Comparison of ENCODE assay signal across 1 cellular context in the genomic region with DNA sequence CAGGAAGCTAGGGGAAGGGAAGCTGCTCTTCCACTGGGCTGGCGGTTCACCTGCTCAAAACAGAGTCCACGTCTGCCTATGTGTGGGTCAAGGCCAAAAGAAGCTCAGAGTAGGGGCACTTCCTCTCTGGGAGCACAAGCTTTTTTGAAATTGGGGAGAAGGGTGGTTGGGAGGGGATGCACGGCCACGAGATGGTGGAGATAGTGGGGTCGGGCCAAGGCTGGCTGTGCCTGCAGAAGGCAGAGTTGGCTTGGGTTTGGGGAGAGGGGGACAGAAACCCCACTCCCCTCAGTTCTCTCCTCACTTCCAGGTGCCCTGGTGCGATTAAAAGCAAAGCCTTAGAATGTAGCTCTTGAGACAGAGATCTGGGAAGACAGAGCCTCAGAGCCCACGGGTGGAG.
TF ChIP-seq lines count a peak whose summit lies in the region.

No MANE protein-coding gene starts in this region.

TF ChIP-seq in GM23338, 12 proteins besides CTCF, POLR2A, EP300 and RAD21 (continued from another document):
- TF ChIP-seq ZNF462 (CRISPR knock-in tag; IDR thresholded peaks at IDR 0.05) (no peak), ZNF114 (CRISPR knock-in tag; IDR thresholded peaks at IDR 0.05) (no peak), NANOG (IDR thresholded peaks at IDR 0.05; ENCODE audit: borderline replicate concordance) (no peak), ZNF331 (CRISPR knock-in tag; IDR thresholded peaks at IDR 0.05; ENCODE audit: low read depth) (no peak), CREB1 (CRISPR knock-in tag; IDR thresholded peaks at IDR 0.05; ENCODE audit: low read depth) (no peak), POLR2AphosphoS5 (IDR thresholded peaks at IDR 0.05; ENCODE audit: low read depth) (no peak)
- TF ChIP-seq, protein P1, sequence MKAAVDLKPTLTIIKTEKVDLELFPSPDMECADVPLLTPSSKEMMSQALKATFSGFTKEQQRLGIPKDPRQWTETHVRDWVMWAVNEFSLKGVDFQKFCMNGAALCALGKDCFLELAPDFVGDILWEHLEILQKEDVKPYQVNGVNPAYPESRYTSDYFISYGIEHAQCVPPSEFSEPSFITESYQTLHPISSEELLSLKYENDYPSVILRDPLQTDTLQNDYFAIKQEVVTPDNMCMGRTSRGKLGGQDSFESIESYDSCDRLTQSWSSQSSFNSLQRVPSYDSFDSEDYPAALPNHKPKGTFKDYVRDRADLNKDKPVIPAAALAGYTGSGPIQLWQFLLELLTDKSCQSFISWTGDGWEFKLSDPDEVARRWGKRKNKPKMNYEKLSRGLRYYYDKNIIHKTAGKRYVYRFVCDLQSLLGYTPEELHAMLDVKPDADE (IDR thresholded peaks at IDR 0.05), result no peak
